Comparison of ENCODE assay signal across 10 cellular contexts in genomic region chr13:113123226-113124150, GRCh38. TPM values are rescaled to one million over a fixed set of nuclear protein-coding genes. Genes with fewer than 3 reads are reported as not detected.
A peak's percentile ranks its signal among the peaks of the same experiment; 100 is the strongest.
DNase-seq lines count a peak whose midpoint lies in the region; ATAC-seq and TF ChIP-seq lines count a peak whose summit lies in the region.
"Had no signal": no experiment of that assay in that cellular context is flagged by ENCODE, and none has a peak within 500 bp of the region (broad histone marks: within the 10 kb centered on the region; RNA-seq: fewer than 3 reads in every experiment).

No MANE protein-coding gene starts in this region.

- peak overlapping the region in 1 of 2 donors; percentile 21 for H3K9ac ChIP-seq in mucosa of rectum (ENCODE audit: low read depth in 1 of 2, low read length in 2 of 2)

- H3K36me3 ChIP-seq in mucosa of rectum (ENCODE audit: control insufficient read depth in 2 of 2, insufficient read depth in 2 of 2, low read length in 2 of 2), result no peaks in the 10 kb centered on the region
- H3K36me3 ChIP-seq: pancreas had no signal

- no peak overlapping the region for H3K27ac Mint-ChIP-seq in chondrocyte (ENCODE audit: unreplicated experiment)
- no peak overlapping the region for H3K27ac Mint-ChIP-seq in naive thymus-derived CD8-positive, alpha-beta T cell

- peaks cover 0 to 2% of the 10 kb centered on the region in 2 donors for H3K27me3 ChIP-seq in mucosa of rectum (ENCODE audit: control insufficient read depth in 2 of 2, insufficient read depth in 2 of 2, low read length in 2 of 2)
- H3K27me3 ChIP-seq: pancreas had no signal

- H3K4me3 ChIP-seq in AG09309 (ENCODE audit: control insufficient read depth, low read depth, low read length) (no peak overlapping the region), mucosa of rectum (ENCODE audit: low read length in 2 of 2) (peak overlapping the region; percentile 37 to 46)
- H3K4me3 ChIP-seq: pancreas had no signal

- POLR2A ChIA-PET in HEK293T (lab: Yijun Ruan, JAX) (no interaction called here), RWPE1 (lab: Yijun Ruan, JAX; ENCODE audit: low non-redundant PET) (no interaction called here)
- POLR2A ChIA-PET in naive thymus-derived CD8-positive, alpha-beta T cell (lab: Charles Lee), result no interaction called here

- no peaks in the 10 kb centered on the region for H3K9me3 ChIP-seq in mucosa of rectum (ENCODE audit: control insufficient read depth in 2 of 2, low read length in 2 of 2)
- H3K9me3 ChIP-seq: pancreas had no signal

- no peaks in the 10 kb centered on the region for H3K36me3 Mint-ChIP-seq in chondrocyte (ENCODE audit: low read depth)
- no peaks in the 10 kb centered on the region for H3K36me3 Mint-ChIP-seq in naive thymus-derived CD8-positive, alpha-beta T cell

- H3K9me3 Mint-ChIP-seq in chondrocyte (ENCODE audit: low read depth), result no peaks in the 10 kb centered on the region
- no peaks in the 10 kb centered on the region for H3K9me3 Mint-ChIP-seq in naive thymus-derived CD8-positive, alpha-beta T cell

- peaks cover 10% of the 10 kb centered on the region for H3K4me1 Mint-ChIP-seq in chondrocyte (ENCODE audit: low read depth)
- H3K4me1 Mint-ChIP-seq in naive thymus-derived CD8-positive, alpha-beta T cell, result no peaks in the 10 kb centered on the region

- TF ChIP-seq CTCF in AG09309 (IDR thresholded peaks at IDR 0.05; ENCODE audit: control insufficient read depth, insufficient read depth, low read depth, low read length, missing control alignments), result peak; percentile 19
- no peak for TF ChIP-seq CTCF in chondrocyte (IDR thresholded peaks at IDR 0.05)
- no peak for TF ChIP-seq CTCF in RWPE1 (conservative IDR thresholded peaks at IDR 0.05; ENCODE audit: low read depth)

- CTCF ChIA-PET in HEK293T (lab: Yijun Ruan, JAX), result interaction anchor here (1.5 kb wide), 1 partner anchor 10 kb away, joined by 4 read pairs; no protein-coding TSS in a partner anchor
- CTCF ChIA-PET in RWPE1 (lab: Yijun Ruan, JAX), result no interaction called here

- H3K4me1 ChIP-seq in mucosa of rectum (ENCODE audit: control insufficient read depth in 2 of 2, insufficient read depth in 2 of 2, low read length in 2 of 2), result peaks cover 4 to 6% of the 10 kb centered on the region in 2 donors
- H3K4me1 ChIP-seq: pancreas had no signal

- DNase-seq in AG09309 (ENCODE audit: low read depth) (no peak), HEK293T (ENCODE audit: extremely low spot score) (peak; percentile 12), chondrocyte (ENCODE audit: low spot score) (no peak), RWPE1 (ENCODE audit: low spot score) (no peak), cerebellum (ENCODE audit: low spot score) (no peak)
- DNase-seq in naive thymus-derived CD8-positive, alpha-beta T cell, result no peak

- H3K4me3 Mint-ChIP-seq in chondrocyte (ENCODE audit: unreplicated experiment), result peak overlapping the region; percentile 5
- H3K4me3 Mint-ChIP-seq in naive thymus-derived CD8-positive, alpha-beta T cell, result no peak overlapping the region

- no peak for ATAC-seq in naive thymus-derived CD8-positive, alpha-beta T cell
- ATAC-seq in GM21515 (IDR thresholded peaks at IDR 0.05; ENCODE audit: unreplicated experiment), result no peak

- peaks cover 17% of the 10 kb centered on the region for H3K27me3 Mint-ChIP-seq in chondrocyte (ENCODE audit: low read depth)
- peaks cover 7 to 56% (median 31%) of the 10 kb centered on the region in 5 donors for H3K27me3 Mint-ChIP-seq in naive thymus-derived CD8-positive, alpha-beta T cell

- H3K27ac ChIP-seq in mucosa of rectum (ENCODE audit: low read depth in 2 of 2, low read length in 2 of 2) (no peak overlapping the region), RWPE1 (no peak overlapping the region)
- H3K27ac ChIP-seq: epithelial cell of prostate, pancreas had no signal

TF ChIP-seq in HEK293T, 16 proteins besides CTCF, POLR2A, EP300 and RAD21:
- TF ChIP-seq FOXK2 (IDR thresholded peaks at IDR 0.05), result no peak
- TF ChIP-seq NFRKB (IDR thresholded peaks at IDR 0.05), result no peak
- no peak for TF ChIP-seq CTBP1 (IDR thresholded peaks at IDR 0.05; ENCODE audit: borderline replicate concordance)
- TF ChIP-seq L3MBTL2 (conservative IDR thresholded peaks at IDR 0.05), result no peak
- TF ChIP-seq PKNOX1 (IDR thresholded peaks at IDR 0.05), result no peak
- no peak for TF ChIP-seq SUZ12 (IDR thresholded peaks at IDR 0.05)
- no peak for TF ChIP-seq FOXM1 (IDR thresholded peaks at IDR 0.05; ENCODE audit: borderline replicate concordance)
- no peak for TF ChIP-seq ELF4 (IDR thresholded peaks at IDR 0.05)
- no peak for TF ChIP-seq BHLHE40 (IDR thresholded peaks at IDR 0.05; ENCODE audit: borderline replicate concordance)
- no peak for TF ChIP-seq FOXA1 (IDR thresholded peaks at IDR 0.05)
- TF ChIP-seq ZNF384 (IDR thresholded peaks at IDR 0.05), result no peak
- TF ChIP-seq LEF1 (IDR thresholded peaks at IDR 0.05; ENCODE audit: borderline replicate concordance), result no peak

RNA-seq across cellular contexts. Expression of gene F10, which starts 0.9 kb away (rescaled TPM):
- total RNA-seq in chondrocyte (1.9 to 2.0 TPM in 2 of 3 replicates, not detected in the other), cerebellum (0.91 TPM)
- not detected for total RNA-seq in naive thymus-derived CD8-positive, alpha-beta T cell
- polyA plus RNA-seq in naive thymus-derived CD8-positive, alpha-beta T cell, result not detected

RNA-seq across cellular contexts. Expression of gene F7, which starts 17.9 kb away (rescaled TPM):
- 0.34 to 0.85 TPM (median 0.60 TPM) in 3 replicates for total RNA-seq in chondrocyte
- under 1 TPM; 0.14 to 0.36 TPM for total RNA-seq in naive thymus-derived CD8-positive, alpha-beta T cell
- under 1 TPM in 1 of 3 donors, not detected in 2; 0.16 TPM for polyA plus RNA-seq in naive thymus-derived CD8-positive, alpha-beta T cell
- total RNA-seq in cerebellum, result 0.36 TPM

RNA-seq across cellular contexts. Expression of gene PROZ, which starts 35.0 kb away (rescaled TPM):
- total RNA-seq in chondrocyte (not detected in 3 replicates), cerebellum (not detected)
- total RNA-seq in naive thymus-derived CD8-positive, alpha-beta T cell, result not detected
- polyA plus RNA-seq in naive thymus-derived CD8-positive, alpha-beta T cell, result not detected
- total RNA-seq: pancreas had no signal
